In the genomic region with DNA sequence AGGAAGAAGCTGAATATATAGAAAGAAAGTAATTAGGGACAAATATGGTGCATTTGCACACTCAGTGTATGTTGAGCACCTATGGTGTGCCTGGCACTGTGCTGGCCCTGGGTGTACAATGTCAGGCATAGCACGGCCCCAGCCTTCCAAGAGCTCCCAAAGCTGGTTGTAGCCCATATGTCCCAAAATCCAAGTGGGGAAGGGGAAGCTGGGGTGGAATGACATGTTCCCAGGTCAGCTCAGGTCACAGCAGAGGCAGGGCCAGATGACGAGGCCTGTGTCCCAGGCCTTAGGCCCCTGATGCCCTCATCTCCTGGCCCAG, we compare ENCODE assay signal across 13 cellular contexts.
DNase-seq lines count a peak whose midpoint lies in the region; ATAC-seq and TF ChIP-seq lines count a peak whose summit lies in the region.
"Had no signal": no experiment of that assay in that cellular context is flagged by ENCODE, and none has a peak within 500 bp of the region (broad histone marks: within the 10 kb centered on the region; RNA-seq: fewer than 3 reads in every experiment).

No MANE protein-coding gene starts in this region.

- no peak for TF ChIP-seq CTCF in cardiac muscle cell (IDR thresholded peaks at IDR 0.05; ENCODE audit: low read depth, low read length)
- no peak for TF ChIP-seq CTCF in endothelial cell (IDR thresholded peaks at IDR 0.05; ENCODE audit: unreplicated experiment)
- TF ChIP-seq CTCF in sigmoid colon (IDR thresholded peaks at IDR 0.05) = no peak
- no peak for TF ChIP-seq CTCF in foreskin fibroblast (IDR thresholded peaks at IDR 0.05; ENCODE audit: low read depth, low read length)

- intact Hi-C loops in Right ventricle myocardium superior (cut with DNase I) = no loop called here
- intact Hi-C loops in sigmoid colon (cut with DNase I) = no loop called here
- intact Hi-C loops in aorta (cut with DNase I) = no loop called here

- H3K4me1 ChIP-seq in cardiac muscle cell (ENCODE audit: low read depth) = peaks cover 66% of the 10 kb centered on the region
- no peaks in the 10 kb centered on the region for H3K4me1 ChIP-seq in sigmoid colon
- H3K4me1 ChIP-seq in aorta (ENCODE audit: control insufficient read depth in 1 of 2, insufficient read depth in 2 of 2, low read length in 2 of 2) = no peaks in the 10 kb centered on the region
- H3K4me1 ChIP-seq: HAP-1 had no signal

- H3K4me1 Mint-ChIP-seq in endothelial cell (ENCODE audit: unreplicated experiment) = peaks cover 3% of the 10 kb centered on the region
- H3K4me1 Mint-ChIP-seq: CD4-positive, CD25-positive, alpha-beta regulatory T cell had no signal

- no peak overlapping the region for H3K4me3 ChIP-seq in cardiac muscle cell
- H3K4me3 ChIP-seq in sigmoid colon = no peak overlapping the region
- no peak overlapping the region for H3K4me3 ChIP-seq in aorta (ENCODE audit: low read length in 2 of 2)
- no peak overlapping the region for H3K4me3 ChIP-seq in foreskin fibroblast (ENCODE audit: low read depth in 1 of 2, low read length in 2 of 2)
- H3K4me3 ChIP-seq: HAP-1 had no signal

- H3K27me3 ChIP-seq in cardiac muscle cell (no peaks in the 10 kb centered on the region), sigmoid colon (no peaks in the 10 kb centered on the region), aorta (ENCODE audit: control insufficient read depth in 1 of 2, insufficient read depth in 2 of 2, low read length in 1 of 2) (no peaks in the 10 kb centered on the region)

- 92% methylated on average over 2 of the region's 2 CpGs for WGBS in sigmoid colon, 2 donors
- WGBS in aorta, 2 donors = 81 to 84% methylated on average over 2 of the region's 2 CpGs

- peaks cover 9% of the 10 kb centered on the region for H3K36me3 Mint-ChIP-seq in endothelial cell (ENCODE audit: low read depth, unreplicated experiment)
- H3K36me3 Mint-ChIP-seq: CD4-positive, CD25-positive, alpha-beta regulatory T cell had no signal

- ATAC-seq in Right ventricle myocardium superior (ENCODE audit: poor library complexity) (no peak), aorta (ENCODE audit: low FRiP score) (peak; percentile 12), GM19328 (IDR thresholded peaks at IDR 0.05; ENCODE audit: unreplicated experiment) (no peak)

- TF ChIP-seq POLR2A in sigmoid colon (IDR thresholded peaks at IDR 0.05) = no peak

- H3K27me3 Mint-ChIP-seq in endothelial cell (ENCODE audit: unreplicated experiment) = peaks cover 5% of the 10 kb centered on the region

- no peaks in the 10 kb centered on the region for H3K9me3 Mint-ChIP-seq in endothelial cell (ENCODE audit: unreplicated experiment)

- no peak overlapping the region for H3K27ac Mint-ChIP-seq in endothelial cell (ENCODE audit: unreplicated experiment)
- H3K27ac Mint-ChIP-seq: CD4-positive, CD25-positive, alpha-beta regulatory T cell had no signal

- peak overlapping the region; percentile 99 for H3K27ac ChIP-seq in cardiac muscle cell
- no peak overlapping the region for H3K27ac ChIP-seq in sigmoid colon
- no peak overlapping the region for H3K27ac ChIP-seq in aorta (ENCODE audit: low read depth in 1 of 2, low read length in 2 of 2)
- H3K27ac ChIP-seq: 22Rv1 had no signal

- DNase-seq in cardiac muscle cell (ENCODE audit: low read depth in 1 of 2, low spot score in 1 of 2) = no peak
- no peak for DNase-seq in Right ventricle myocardium superior
- no peak for DNase-seq in endothelial cell (ENCODE audit: low spot score)
- peak; percentile 44 for DNase-seq in sigmoid colon
- peak in 1 of 2 donors; percentile 45 for DNase-seq in aorta
- no peak for DNase-seq in foreskin fibroblast
- no peak for DNase-seq in NCI-H187 treated with DMSO at 0.1 percent for 48 hours (lab: John Stamatoyannopoulos, UW)
- DNase-seq: CD4-positive, CD25-positive, alpha-beta regulatory T cell; DMS53; GOT3 had no signal

- H3K9me3 ChIP-seq in cardiac muscle cell (ENCODE audit: low read depth) (no peaks in the 10 kb centered on the region), sigmoid colon (peaks cover 0 to 2% (median 0%) of the 10 kb centered on the region in 4 donors), aorta (ENCODE audit: control insufficient read depth, low read length) (peaks cover 1% of the 10 kb centered on the region)
- H3K9me3 ChIP-seq: HAP-1 had no signal

- TF ChIP-seq EP300 in sigmoid colon (IDR thresholded peaks at IDR 0.05) = no peak

- H3K36me3 ChIP-seq in cardiac muscle cell (no peaks in the 10 kb centered on the region), sigmoid colon (no peaks in the 10 kb centered on the region), aorta (ENCODE audit: control insufficient read depth in 1 of 2, insufficient read depth in 2 of 2, low read length in 1 of 2) (no peaks in the 10 kb centered on the region)
- H3K36me3 ChIP-seq: HAP-1 had no signal

- peak overlapping the region; percentile 57 for H3K4me3 Mint-ChIP-seq in endothelial cell (ENCODE audit: unreplicated experiment)
- H3K4me3 Mint-ChIP-seq: CD4-positive, CD25-positive, alpha-beta regulatory T cell had no signal
